Comparison of ENCODE assay signal across 15 cellular contexts in genomic region chr12:133124674-133125073, GRCh38. TPM values are rescaled to one million over a fixed set of nuclear protein-coding genes. Genes with fewer than 3 reads are reported as not detected.
DNase-seq lines count a peak whose midpoint lies in the region; ATAC-seq and TF ChIP-seq lines count a peak whose summit lies in the region.
"Had no signal": no experiment of that assay in that cellular context is flagged by ENCODE, and none has a peak within 500 bp of the region (broad histone marks: within the 10 kb centered on the region; RNA-seq: fewer than 3 reads in every experiment).

No MANE protein-coding gene starts in this region.

- in situ Hi-C loops in GM13976 (cut with MboI; ENCODE audit: low sequenced_read_pairs, unreplicated experiment), result no loop called here

- H3K36me3 ChIP-seq in CD4-positive, CD25-positive, alpha-beta regulatory T cell (ENCODE audit: control insufficient read depth, insufficient read depth, low read length), result peaks cover 37% of the 10 kb centered on the region
- H3K36me3 ChIP-seq in HEK293 (ENCODE audit: control insufficient read depth in 2 of 2, insufficient read depth in 1 of 2, low read length in 2 of 2) (peaks cover 24 to 50% of the 10 kb centered on the region in 2 experiments; a peak in 2 of 3 replicates), hepatocyte (replicated peaks; ENCODE audit: insufficient read depth, low read depth) (peaks cover 18% of the 10 kb centered on the region), WERI-Rb-1 (peaks cover 60% of the 10 kb centered on the region)

- peaks cover under 1% of the 10 kb centered on the region for H3K4me1 ChIP-seq in CD4-positive, CD25-positive, alpha-beta regulatory T cell (ENCODE audit: control insufficient read depth, insufficient read depth, low read length, poor library complexity, severe bottlenecking)
- H3K4me1 ChIP-seq in HEK293 (ENCODE audit: control insufficient read depth, insufficient read depth, low read length) (no peaks in the 10 kb centered on the region), hepatocyte (ENCODE audit: insufficient read depth) (no peaks in the 10 kb centered on the region)
- H3K4me1 ChIP-seq: Caco-2, HAP-1 had no signal

- H3K4me1 Mint-ChIP-seq in CD4-positive, CD25-positive, alpha-beta regulatory T cell, result peaks cover 0 to 17% (median 6%) of the 10 kb centered on the region in 4 donors
- peaks cover 7% of the 10 kb centered on the region for H3K4me1 Mint-ChIP-seq in endothelial cell (ENCODE audit: unreplicated experiment)
- no peaks in the 10 kb centered on the region for H3K4me1 Mint-ChIP-seq in progenitor cell of endocrine pancreas (ENCODE audit: low read depth)

- H3K27ac Mint-ChIP-seq in CD4-positive, CD25-positive, alpha-beta regulatory T cell, result no peak overlapping the region
- H3K27ac Mint-ChIP-seq in endothelial cell (ENCODE audit: unreplicated experiment) (no peak overlapping the region), progenitor cell of endocrine pancreas (peak overlapping the region; percentile 15)
- H3K27ac Mint-ChIP-seq: B cell, IgD-negative memory B cell had no signal

- H3K4me3 ChIP-seq in CD4-positive, CD25-positive, alpha-beta regulatory T cell (ENCODE audit: low read depth, low read length), result peak overlapping the region; percentile 17
- H3K4me3 ChIP-seq in HEK293 (ENCODE audit: low read depth, low read length), result no peak overlapping the region
- no peak overlapping the region for H3K4me3 ChIP-seq in hepatocyte
- H3K4me3 ChIP-seq in WERI-Rb-1 (ENCODE audit: low read depth, low read length), result no peak overlapping the region
- H3K4me3 ChIP-seq: HAP-1 had no signal

- no peaks in the 10 kb centered on the region for H4K20me1 ChIP-seq in hepatocyte (ENCODE audit: insufficient read depth, poor library complexity, severe bottlenecking)
- H4K20me1 ChIP-seq: BLaER1 treated with 17β-estradiol and CSF1 and Interleukin-3, amounts not matched to agents 10 nM and 100 nM had no signal

- peaks cover 69 to 98% of the 10 kb centered on the region in 2 experiments for H3K9me3 ChIP-seq in CD4-positive, CD25-positive, alpha-beta regulatory T cell (ENCODE audit: control insufficient read depth in 2 of 2, low read length in 2 of 2)
- H3K9me3 ChIP-seq in HEK293 (ENCODE audit: control insufficient read depth, insufficient read depth, low read depth, low read length) (peaks cover 7% of the 10 kb centered on the region), hepatocyte (ENCODE audit: low read depth) (peaks cover 77% of the 10 kb centered on the region), WERI-Rb-1 (ENCODE audit: severe bottlenecking) (peaks cover 62% of the 10 kb centered on the region)

- no peaks in the 10 kb centered on the region for H3K27me3 Mint-ChIP-seq in CD4-positive, CD25-positive, alpha-beta regulatory T cell
- H3K27me3 Mint-ChIP-seq in endothelial cell (ENCODE audit: unreplicated experiment), result peaks cover 2% of the 10 kb centered on the region
- H3K27me3 Mint-ChIP-seq in progenitor cell of endocrine pancreas, result no peaks in the 10 kb centered on the region
- H3K27me3 Mint-ChIP-seq: B cell, IgD-negative memory B cell had no signal

- no peak for DNase-seq in CD4-positive, CD25-positive, alpha-beta regulatory T cell
- DNase-seq in endothelial cell (ENCODE audit: low spot score) (no peak), progenitor cell of endocrine pancreas (ENCODE audit: low spot score, unreplicated experiment) (no peak), hepatocyte (ENCODE audit: low spot score) (no peak), WERI-Rb-1 (no peak), GM13976 (ENCODE audit: low spot score) (no peak)
- DNase-seq: Caco-2, GDM1, KBM-7 had no signal

- no peak overlapping the region for H2AFZ ChIP-seq in hepatocyte

- WGBS in hepatocyte (ENCODE audit: low lambda C conversion rate, missing lambda C conversion rate), result 95% methylated on average over 2 of the region's 2 CpGs

- no peaks in the 10 kb centered on the region for H3K9me2 ChIP-seq in hepatocyte (replicated peaks; ENCODE audit: insufficient read depth)

- CTCF ChIA-PET in HEK293 (lab: Yijun Ruan, JAX), result no interaction called here

- H3K9me3 Mint-ChIP-seq in CD4-positive, CD25-positive, alpha-beta regulatory T cell, result peaks cover 5 to 68% (median 31%) of the 10 kb centered on the region in 7 donors
- peaks cover 55% of the 10 kb centered on the region for H3K9me3 Mint-ChIP-seq in endothelial cell (ENCODE audit: unreplicated experiment)
- peaks cover 53% of the 10 kb centered on the region for H3K9me3 Mint-ChIP-seq in progenitor cell of endocrine pancreas (ENCODE audit: low read depth)

- no peaks in the 10 kb centered on the region for H3K27me3 ChIP-seq in CD4-positive, CD25-positive, alpha-beta regulatory T cell (ENCODE audit: control insufficient read depth, insufficient read depth, low read length)
- H3K27me3 ChIP-seq in hepatocyte (no peaks in the 10 kb centered on the region), WERI-Rb-1 (ENCODE audit: insufficient read depth, low read depth, severe bottlenecking) (no peaks in the 10 kb centered on the region)
- H3K27me3 ChIP-seq: BLaER1 treated with 17β-estradiol and CSF1 and Interleukin-3, amounts not matched to agents 10 nM and 100 nM had no signal

- peaks cover 51% of the 10 kb centered on the region for H3K36me3 Mint-ChIP-seq in CD4-positive, CD25-positive, alpha-beta regulatory T cell
- H3K36me3 Mint-ChIP-seq in endothelial cell (ENCODE audit: low read depth, unreplicated experiment), result peaks cover 75% of the 10 kb centered on the region
- H3K36me3 Mint-ChIP-seq in progenitor cell of endocrine pancreas (ENCODE audit: insufficient read depth), result peaks cover 78% of the 10 kb centered on the region

- H3K79me2 ChIP-seq in hepatocyte, result peaks cover 30% of the 10 kb centered on the region

- H3K4me2 ChIP-seq in hepatocyte, result no peak overlapping the region
- H3K4me2 ChIP-seq: BLaER1 treated with 17β-estradiol and CSF1 and Interleukin-3, amounts not matched to agents 10 nM and 100 nM had no signal

- no peak overlapping the region for H3K27ac ChIP-seq in CD4-positive, CD25-positive, alpha-beta regulatory T cell (ENCODE audit: insufficient read depth, low read length, poor library complexity, severe bottlenecking)
- no peak overlapping the region for H3K27ac ChIP-seq in HEK293 (ENCODE audit: extremely low read depth, low read depth, low read length)
- H3K27ac ChIP-seq in hepatocyte, result no peak overlapping the region
- no peak overlapping the region for H3K27ac ChIP-seq in WERI-Rb-1
- H3K27ac ChIP-seq: BLaER1 treated with 17β-estradiol and CSF1 and Interleukin-3, amounts not matched to agents 10 nM and 100 nM; HL-60 had no signal

- no peak for ATAC-seq in CD4-positive, CD25-positive, alpha-beta regulatory T cell (ENCODE audit: low read depth in 2 of 2)

- H3K4me3 Mint-ChIP-seq in CD4-positive, CD25-positive, alpha-beta regulatory T cell, result no peak overlapping the region
- H3K4me3 Mint-ChIP-seq in endothelial cell (ENCODE audit: unreplicated experiment) (peak overlapping the region; percentile 42), progenitor cell of endocrine pancreas (ENCODE audit: low read depth) (no peak overlapping the region)
- H3K4me3 Mint-ChIP-seq: B cell had no signal

- POLR2A ChIA-PET in HEK293 (lab: Yijun Ruan, JAX), result no interaction called here

- no peak for TF ChIP-seq CTCF in HEK293 (tag by site-specific recombination; IDR thresholded peaks at IDR 0.05)
- no peak for TF ChIP-seq CTCF in endothelial cell (IDR thresholded peaks at IDR 0.05; ENCODE audit: unreplicated experiment)
- TF ChIP-seq CTCF in progenitor cell of endocrine pancreas (IDR thresholded peaks at IDR 0.05; ENCODE audit: unreplicated experiment), result no peak
- TF ChIP-seq CTCF in hepatocyte (IDR thresholded peaks at IDR 0.05; ENCODE audit: poor library complexity), result no peak
- no peak for TF ChIP-seq CTCF in WERI-Rb-1 (IDR thresholded peaks at IDR 0.05; ENCODE audit: low read depth, low read length)
- TF ChIP-seq CTCF in GM13976 (IDR thresholded peaks at IDR 0.05; ENCODE audit: borderline replicate concordance, control extremely low read depth, extremely low read depth, insufficient read depth, missing control alignments), result no peak

TF ChIP-seq in HEK293, 187 proteins besides CTCF, POLR2A, EP300 and RAD21:
- TF ChIP-seq, protein P1, sequence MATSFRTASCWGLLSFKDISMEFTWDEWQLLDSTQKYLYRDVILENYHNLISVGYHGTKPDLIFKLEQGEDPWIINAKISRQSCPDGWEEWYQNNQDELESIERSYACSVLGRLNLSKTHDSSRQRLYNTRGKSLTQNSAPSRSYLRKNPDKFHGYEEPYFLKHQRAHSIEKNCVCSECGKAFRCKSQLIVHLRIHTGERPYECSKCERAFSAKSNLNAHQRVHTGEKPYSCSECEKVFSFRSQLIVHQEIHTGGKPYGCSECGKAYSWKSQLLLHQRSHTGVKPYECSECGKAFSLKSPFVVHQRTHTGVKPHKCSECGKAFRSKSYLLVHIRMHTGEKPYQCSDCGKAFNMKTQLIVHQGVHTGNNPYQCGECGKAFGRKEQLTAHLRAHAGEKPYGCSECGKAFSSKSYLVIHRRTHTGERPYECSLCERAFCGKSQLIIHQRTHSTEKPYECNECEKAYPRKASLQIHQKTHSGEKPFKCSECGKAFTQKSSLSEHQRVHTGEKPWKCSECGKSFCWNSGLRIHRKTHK (tag by site-specific recombination; IDR thresholded peaks at IDR 0.05), result no peak
- peak; percentile 95 for TF ChIP-seq ZNF510 (tag by site-specific recombination; IDR thresholded peaks at IDR 0.05; ENCODE audit: insufficient replicate concordance)
TF ChIP-seq in HEK293: peak in this region for 1.

RNA-seq across cellular contexts. Expression of gene ZNF891, which starts 5.4 kb away (rescaled TPM):
- 3.0 TPM for total RNA-seq in CD4-positive, CD25-positive, alpha-beta regulatory T cell
- polyA plus RNA-seq in CD4-positive, CD25-positive, alpha-beta regulatory T cell, result under 1 TPM; 0.29 to 0.75 (median 0.48) TPM
- total RNA-seq in endothelial cell (ENCODE audit: unreplicated experiment) (2.0 TPM), progenitor cell of endocrine pancreas (5.9 and 6.8 TPM in 2 replicates), hepatocyte (2.2 TPM in 2 replicates)
- 0.19 and 0.24 TPM in 2 replicates for polyA plus RNA-seq in hepatocyte

RNA-seq across cellular contexts. Expression of gene ZNF10, which starts 5.8 kb away (rescaled TPM):
- total RNA-seq in CD4-positive, CD25-positive, alpha-beta regulatory T cell, result 24.2 TPM
- polyA plus RNA-seq in CD4-positive, CD25-positive, alpha-beta regulatory T cell, result 10 to 100 TPM in 2 of 4 donors, 1 to 10 TPM in 2; 4.8 to 15.0 (median 10.9) TPM
- total RNA-seq in endothelial cell (ENCODE audit: unreplicated experiment) (12.2 TPM), progenitor cell of endocrine pancreas (24.6 and 26.1 TPM in 2 replicates), hepatocyte (14.3 and 14.4 TPM in 2 replicates)
- polyA plus RNA-seq in hepatocyte, result 5.4 and 7.3 TPM in 2 replicates

RNA-seq across cellular contexts. Expression of gene ZNF140, which starts 44.0 kb away (rescaled TPM):
- total RNA-seq in CD4-positive, CD25-positive, alpha-beta regulatory T cell, result 12.7 TPM
- polyA plus RNA-seq in CD4-positive, CD25-positive, alpha-beta regulatory T cell, result 10 to 100 TPM; 26.0 to 31.7 (median 28.1) TPM
- total RNA-seq in endothelial cell (ENCODE audit: unreplicated experiment) (19.3 TPM), progenitor cell of endocrine pancreas (28.5 and 30.2 TPM in 2 replicates), hepatocyte (21.1 and 24.1 TPM in 2 replicates)
- polyA plus RNA-seq in hepatocyte, result 14.7 and 21.8 TPM in 2 replicates

RNA-seq across cellular contexts. Expression of gene ZNF268, which starts 56.6 kb away (rescaled TPM):
- 8.0 TPM for total RNA-seq in CD4-positive, CD25-positive, alpha-beta regulatory T cell
- polyA plus RNA-seq in CD4-positive, CD25-positive, alpha-beta regulatory T cell, result 10 to 100 TPM in 3 of 4 donors, 1 to 10 TPM in 1; 9.2 to 21.1 (median 16.3) TPM
- total RNA-seq in endothelial cell (ENCODE audit: unreplicated experiment) (35.8 TPM), progenitor cell of endocrine pancreas (33.1 and 34.5 TPM in 2 replicates), hepatocyte (23.1 and 34.6 TPM in 2 replicates)
- 10.9 and 12.9 TPM in 2 replicates for polyA plus RNA-seq in hepatocyte
